20 cellular contexts compared by ENCODE assay signal in genomic region chr11:61495801-61496601, GRCh38. TPM values are rescaled to one million over a fixed set of nuclear protein-coding genes. Genes with fewer than 3 reads are reported as not detected.
A peak's percentile ranks its signal among the peaks of the same experiment; 100 is the strongest.
DNase-seq lines count a peak whose midpoint lies in the region; ATAC-seq, FAIRE-seq and TF ChIP-seq lines count a peak whose summit lies in the region.
"Had no signal": no experiment of that assay in that cellular context is flagged by ENCODE, and none has a peak within 500 bp of the region (broad histone marks: within the 10 kb centered on the region; RNA-seq: fewer than 3 reads in every experiment).

No MANE protein-coding gene starts in this region.

- H3K4me1 Mint-ChIP-seq in type B pancreatic cell (ENCODE audit: unreplicated experiment): peaks cover 5% of the 10 kb centered on the region
- H3K4me1 Mint-ChIP-seq in activated CD4-positive, alpha-beta memory T cell treated with anti-CD3 and anti-CD28 coated beads for 36 hours (ENCODE audit: low read depth): no peaks in the 10 kb centered on the region

- POLR2A ChIA-PET in HepG2 (lab: Yijun Ruan, JAX): no interaction called here
- POLR2A ChIA-PET in activated CD4-positive, alpha-beta memory T cell treated with anti-CD3 and anti-CD28 coated beads for 36 hours (lab: Charles Lee): no interaction called here

- TF ChIP-seq EP300 in HepG2 (IDR thresholded peaks at IDR 0.05; ENCODE audit: low read depth in 2 of 2, low read length in 2 of 2): no peak
- no peak for TF ChIP-seq EP300 in HepG2 (CRISPR knock-in tag; IDR thresholded peaks at IDR 0.05; ENCODE audit: borderline replicate concordance)

- no TSS peak for BruUV-seq in HepG2 (replicated peaks; lab: Mats Ljungman, UMichigan)

- no peak overlapping the region for H3K4me2 ChIP-seq in HepG2 (ENCODE audit: low read depth, low read length)

- TF ChIP-seq RAD21 in HepG2 (CRISPR knock-in tag; IDR thresholded peaks at IDR 0.05): no peak

- H3K36me3 ChIP-seq in HepG2 (replicated peaks in 1 of 2; ENCODE audit: control insufficient read depth in 1 of 2, insufficient read depth in 2 of 2, low read length in 2 of 2) (no peaks in the 10 kb centered on the region), right lobe of liver (no peaks in the 10 kb centered on the region)

- no peak overlapping the region for H3K4me3 Mint-ChIP-seq in type B pancreatic cell
- no peak overlapping the region for H3K4me3 Mint-ChIP-seq in activated CD4-positive, alpha-beta memory T cell treated with anti-CD3 and anti-CD28 coated beads for 36 hours
- H3K4me3 Mint-ChIP-seq: activated T-cell treated with anti-CD3 and anti-CD28 coated beads, Interleukin-2, amount 50 U/mL, for 4 hours; H9 had no signal

- H3K4me1 ChIP-seq in HepG2 (ENCODE audit: insufficient read depth, low read length) (peaks cover 22% of the 10 kb centered on the region), right lobe of liver (no peaks in the 10 kb centered on the region)

- no peaks in the 10 kb centered on the region for H3K27me3 Mint-ChIP-seq in type B pancreatic cell
- H3K27me3 Mint-ChIP-seq in activated CD4-positive, alpha-beta memory T cell treated with anti-CD3 and anti-CD28 coated beads for 36 hours: no peaks in the 10 kb centered on the region

- H3K4me3 ChIP-seq in HepG2 (replicated peaks in 1 of 3; ENCODE audit: insufficient read depth in 1 of 3, low read depth in 2 of 3, low read length in 3 of 3) (no peak overlapping the region), right lobe of liver (no peak overlapping the region)

- no peak overlapping the region for H3K27ac ChIP-seq in HepG2 (ENCODE audit: extremely low read length, insufficient read depth, low read length)
- H3K27ac ChIP-seq in right lobe of liver: no peak overlapping the region

- TF ChIP-seq POLR2A in HepG2 (IDR thresholded peaks at IDR 0.05; ENCODE audit: insufficient read depth in 1 of 2, low read depth in 2 of 2, low read length in 2 of 2) (no peak), right lobe of liver (IDR thresholded peaks at IDR 0.05) (no peak)

- H3K36me3 Mint-ChIP-seq in type B pancreatic cell: no peaks in the 10 kb centered on the region
- H3K36me3 Mint-ChIP-seq in activated CD4-positive, alpha-beta memory T cell treated with anti-CD3 and anti-CD28 coated beads for 36 hours: no peaks in the 10 kb centered on the region

- DNase-seq in HepG2 (ENCODE audit: low spot score) (no peak), right lobe of liver (no peak), NCI-H774 (lab: John Stamatoyannopoulos, UW) (peak; percentile 81), head of caudate nucleus (peak in 30 of 42 donors; percentile 26 to 82 (median 66)), type B pancreatic cell (ENCODE audit: extremely low spot score, unreplicated experiment) (no peak), GM19240 (ENCODE audit: insufficient read length, low spot score) (no peak)
- no peak for DNase-seq in activated CD4-positive, alpha-beta memory T cell treated with anti-CD3 and anti-CD28 coated beads for 36 hours
- DNase-seq: activated CD4-positive, CD25-positive, alpha-beta regulatory T cell treated with anti-CD3 and anti-CD28 coated beads, Interleukin-2, amount 50 U/mL, for 72 hours; activated T-cell treated with anti-CD3 and anti-CD28 coated beads, Interleukin-2, amount 50 U/mL, for 4 hours; AML-193; aorta; dermis blood vessel endothelial cell; EL; H9; MV-4-11; OCI-M1; stimulated activated naive CD4-positive, alpha-beta T cell treated with Interleukin-2 at 50 U/mL for 16 hours; T-helper 1 cell had no signal

- FAIRE-seq in HepG2 (lab: Jason Lieb, UNC): no peak

- 50% methylated on average over 19 of the region's 26 CpGs for WGBS in HepG2 (ENCODE audit: low lambda C conversion rate)
- 76% methylated on average over 2 of the region's 26 CpGs for WGBS in right lobe of liver (ENCODE audit: insufficient coverage, low coverage, low lambda C conversion rate, missing lambda C conversion rate)

- CTCF ChIA-PET in HepG2 (lab: Yijun Ruan, JAX; ENCODE audit: low intra/inter-chr PET ratio, low total read pairs): no interaction called here
- CTCF ChIA-PET in activated CD4-positive, alpha-beta memory T cell treated with anti-CD3 and anti-CD28 coated beads for 36 hours (lab: Charles Lee): no interaction called here

- no peaks in the 10 kb centered on the region for H3K9me3 Mint-ChIP-seq in type B pancreatic cell
- H3K9me3 Mint-ChIP-seq in activated CD4-positive, alpha-beta memory T cell treated with anti-CD3 and anti-CD28 coated beads for 36 hours: no peaks in the 10 kb centered on the region
- H3K9me3 Mint-ChIP-seq: activated T-cell treated with anti-CD3 and anti-CD28 coated beads, Interleukin-2, amount 50 U/mL, for 4 hours; H9 had no signal

- ATAC-seq in HepG2: no peak
- ATAC-seq in right lobe of liver: no peak
- ATAC-seq in HG02885 (IDR thresholded peaks at IDR 0.05; ENCODE audit: poor library complexity, unreplicated experiment): no peak
- ATAC-seq: activated T-cell treated with anti-CD3 and anti-CD28 coated beads, Interleukin-2, amount 50 U/mL, for 4 hours had no signal

- H3K27me3 ChIP-seq in HepG2 (ENCODE audit: control insufficient read depth in 1 of 2, insufficient read depth in 2 of 2, low read length in 2 of 2) (peaks cover 3 to 5% of the 10 kb centered on the region in 2 experiments; a peak in 2 of 5 replicates), right lobe of liver (no peaks in the 10 kb centered on the region)

- in situ Hi-C loops in HepG2 (cut with HindIII; ENCODE audit: extremely low pct_ligation_motif_present, low pct_unique_long_range_greater_than_20kb): no loop called here

- H2AFZ ChIP-seq in HepG2 (ENCODE audit: low read length): no peak overlapping the region

- H3K9me3 ChIP-seq in HepG2 (ENCODE audit: low read length): no peaks in the 10 kb centered on the region
- no peaks in the 10 kb centered on the region for H3K9me3 ChIP-seq in right lobe of liver

- intact Hi-C loops in HepG2 (cut with micrococcal nuclease; ENCODE audit: unreplicated experiment) (no loop called here), right lobe of liver (cut with DNase I) (no loop called here), head of caudate nucleus (cut with DNase I) (no loop called here)
- intact Hi-C loops in activated CD4-positive, alpha-beta memory T cell treated with anti-CD3 and anti-CD28 coated beads for 36 hours (cut with micrococcal nuclease): no loop called here

- no peaks in the 10 kb centered on the region for H4K20me1 ChIP-seq in HepG2 (ENCODE audit: insufficient read depth, low read length)

- TF ChIP-seq CTCF in HepG2 (CRISPR knock-in tag; IDR thresholded peaks at IDR 0.05) (no peak), right lobe of liver (IDR thresholded peaks at IDR 0.05) (no peak), type B pancreatic cell (conservative IDR thresholded peaks at IDR 0.05) (no peak)

- H3K79me2 ChIP-seq in HepG2 (ENCODE audit: insufficient read depth, low read length): no peaks in the 10 kb centered on the region

- peak overlapping the region; percentile 68 for H3K27ac Mint-ChIP-seq in type B pancreatic cell
- H3K27ac Mint-ChIP-seq in activated CD4-positive, alpha-beta memory T cell treated with anti-CD3 and anti-CD28 coated beads for 36 hours: no peak overlapping the region
- H3K27ac Mint-ChIP-seq: H9 had no signal

- no peak overlapping the region for H3K9ac ChIP-seq in HepG2 (ENCODE audit: insufficient read depth, low read depth, low read length)

TF ChIP-seq in HepG2, 621 proteins besides CTCF, POLR2A, EP300 and RAD21 (continues in another document):
- TF ChIP-seq ZNF564 (CRISPR knock-in tag; IDR thresholded peaks at IDR 0.05) (no peak), CREB1 (IDR thresholded peaks at IDR 0.05) (peak; percentile 32; the same call in 1 of the 2 replicates), CREB1 (CRISPR knock-in tag; IDR thresholded peaks at IDR 0.05) (no peak), SMYD3 (CRISPR knock-in tag; IDR thresholded peaks at IDR 0.05) (no peak)

RNA-seq across cellular contexts. Expression of gene LRRC10B, which starts 12.5 kb away (rescaled TPM):
- total RNA-seq in HepG2 (2016; rRNA removed; fragmentation: Illumina TruSeq; extraction: Trizol): not detected in 2 replicates
- not detected in 2 replicates for total RNA-seq in HepG2 (2016; cell fraction: cytosol; rRNA removed; fragmentation: Illumina TruSeq; extraction: Trizol; ENCODE audit: low read depth)
- not detected in 2 replicates for total RNA-seq in HepG2 (2016; cell fraction: insoluble cytoplasmic fraction; rRNA removed; fragmentation: Illumina TruSeq; extraction: Trizol)
- not detected in 2 replicates for total RNA-seq in HepG2 (2016; cell fraction: membrane; rRNA removed; fragmentation: Illumina TruSeq; extraction: Trizol)
- total RNA-seq in HepG2 (2016; cell fraction: nucleus; rRNA removed; fragmentation: Illumina TruSeq; extraction: Trizol): not detected in 2 replicates
- not detected in 2 replicates for polyA plus RNA-seq in HepG2 (2011; rRNA removed)
- polyA plus RNA-seq in HepG2 (2011; cell fraction: cytosol; rRNA removed): not detected in 2 replicates
- polyA plus RNA-seq in HepG2 (2011; cell fraction: nucleus; rRNA removed): not detected in 2 replicates
- polyA plus RNA-seq in HepG2 (2012): not detected in 2 replicates
- not detected in 2 replicates for polyA plus RNA-seq in HepG2 (2016; cell fraction: cytosol; fragmentation: Illumina TruSeq; extraction: Trizol; ENCODE audit: low read depth)
- polyA plus RNA-seq in HepG2 (2016; cell fraction: insoluble cytoplasmic fraction; fragmentation: Illumina TruSeq; extraction: Trizol; ENCODE audit: low read depth): not detected in 2 replicates
- polyA plus RNA-seq in HepG2 (2016; cell fraction: membrane; fragmentation: Illumina TruSeq; extraction: Trizol; ENCODE audit: low read depth): not detected in 2 replicates
- not detected in 2 replicates for polyA plus RNA-seq in HepG2 (2016; cell fraction: nucleus; fragmentation: Illumina TruSeq; extraction: Trizol; ENCODE audit: insufficient read depth, low read depth)
- not detected in 2 replicates for polyA minus RNA-seq in HepG2 (2011; rRNA and poly(A)+ RNA removed; ENCODE audit: low replicate concordance)
- not detected in 2 replicates for polyA minus RNA-seq in HepG2 (2011; cell fraction: cytosol; rRNA and poly(A)+ RNA removed)
- not detected in 2 replicates for polyA minus RNA-seq in HepG2 (2011; cell fraction: nucleus; rRNA and poly(A)+ RNA removed)
- not detected for total RNA-seq in right lobe of liver
- 3.2 and 10.0 TPM in 2 replicates for total RNA-seq in type B pancreatic cell (ENCODE audit: low replicate concordance)
- not detected for total RNA-seq in activated CD4-positive, alpha-beta memory T cell treated with anti-CD3 and anti-CD28 coated beads for 36 hours
- total RNA-seq: activated T-cell treated with anti-CD3 and anti-CD28 coated beads, Interleukin-2, amount 50 U/mL, for 4 hours; dermis blood vessel endothelial cell; fibroblast of villous mesenchyme had no signal

Comparison
In these comparisons a context has a peak if more than half of its experiments do, and no peak if none do; other contexts are left out.
1. DNase-seq: peak in NCI-H774 (single experiment) and head of caudate nucleus (30 of 42); none in HepG2 (single experiment), right lobe of liver (0 of 3), type B pancreatic cell (single experiment), GM19240 (single experiment) and activated CD4-positive, alpha-beta memory T cell treated with anti-CD3 and anti-CD28 coated beads for 36 hours (single experiment).